In genomic region chr3:64244011-64244942, GRCh38 we compare ENCODE assay signal across 11 cellular contexts. TPM values are rescaled to one million over a fixed set of nuclear protein-coding genes. Genes with fewer than 3 reads are reported as not detected.
DNase-seq lines count a peak whose midpoint lies in the region; FAIRE-seq and TF ChIP-seq lines count a peak whose summit lies in the region.
"Had no signal": no experiment of that assay in that cellular context is flagged by ENCODE, and none has a peak within 500 bp of the region (broad histone marks: within the 10 kb centered on the region; RNA-seq: fewer than 3 reads in every experiment).

No MANE protein-coding gene starts in this region.

- no peak overlapping the region for H4K8ac ChIP-seq in H1 (ENCODE audit: extremely low read depth, insufficient read depth, low read length)

- TF ChIP-seq POLR2A in H1 (IDR thresholded peaks at IDR 0.05; ENCODE audit: control extremely low read depth in 1 of 2, low read depth in 2 of 2, low read length in 2 of 2), result no peak

- no peak overlapping the region for H3K14ac ChIP-seq in H1 (ENCODE audit: insufficient read length)

- no peak overlapping the region for H2AFZ ChIP-seq in H1 (ENCODE audit: low read length)

- no peak overlapping the region for H2BK12ac ChIP-seq in H1 (ENCODE audit: low read depth, low read length)

- no peaks in the 10 kb centered on the region for H3K9me3 Mint-ChIP-seq in activated T-helper 1 cell treated with anti-CD3 and anti-CD28 coated beads, Interleukin-12 subunit alpha, Interleukin-12 subunit beta, Interleukin-2, Interleukin-4 antibody, amounts not matched to agents 30 ng/mL and 10 ng/mL and 1 ng/mL, durations not matched to agents 14 hours and 24 hours and 36 hours

- no peak overlapping the region for H2BK15ac ChIP-seq in H1 (ENCODE audit: low read length)

- DNase-seq in SIG-M5 treated with dmso at 0.1 percent for 504 hours (lab: John Stamatoyannopoulos, UW; ENCODE audit: unreplicated experiment) (peak; percentile 88), SIG-M5 (lab: John Stamatoyannopoulos, UW) (no peak), NCI-H1694 (lab: John Stamatoyannopoulos, UW) (peak; percentile 7), H1 (ENCODE audit: low read depth in 1 of 2, low spot score in 2 of 2) (no peak), urothelium cell line (ENCODE audit: low spot score) (peak; percentile 18), retina (no peak), NCI-H2107 treated with DMSO at 0.1 percent for 48 hours (lab: John Stamatoyannopoulos, UW; ENCODE audit: unreplicated experiment) (no peak)
- no peak for DNase-seq in activated T-helper 1 cell treated with anti-CD3 and anti-CD28 coated beads, Interleukin-12 subunit alpha, Interleukin-12 subunit beta, Interleukin-2, Interleukin-4 antibody, amounts not matched to agents 30 ng/mL and 10 ng/mL and 1 ng/mL, durations not matched to agents 14 hours and 24 hours and 36 hours (ENCODE audit: low spot score)

- no peaks in the 10 kb centered on the region for H3K79me1 ChIP-seq in H1 (ENCODE audit: low read depth, low read length)

- no peak overlapping the region for H3K4me2 ChIP-seq in H1 (ENCODE audit: insufficient read depth in 1 of 2, low read depth in 2 of 2, low read length in 2 of 2)

- H3K27ac ChIP-seq in H1 (ENCODE audit: low read depth, low read length), result no peak overlapping the region
- H3K27ac ChIP-seq: neutrophil had no signal

- no peak overlapping the region for H2BK20ac ChIP-seq in H1 (ENCODE audit: low read length)

- POLR2A ChIA-PET in H1 (lab: Charles Lee; ENCODE audit: partially characterized antibody), result interaction anchor here (0.6 to 1.8 kb wide), 2 partner anchors 10 to 32 kb away, joined by 3 to 5 read pairs; no protein-coding TSS in a partner anchor

- H3K4ac ChIP-seq in H1 (replicated peaks; ENCODE audit: insufficient read length, low read depth, low read length), result no peak overlapping the region

- H2BK5ac ChIP-seq in H1 (ENCODE audit: low read depth, low read length), result no peak overlapping the region

- no peaks in the 10 kb centered on the region for H3K36me3 Mint-ChIP-seq in activated T-helper 1 cell treated with anti-CD3 and anti-CD28 coated beads, Interleukin-12 subunit alpha, Interleukin-12 subunit beta, Interleukin-2, Interleukin-4 antibody, amounts not matched to agents 30 ng/mL and 10 ng/mL and 1 ng/mL, durations not matched to agents 14 hours and 24 hours and 36 hours (ENCODE audit: low read depth)
- H3K36me3 Mint-ChIP-seq: activated naive CD8-positive, alpha-beta T cell; CD14-positive monocyte had no signal

- H3K27ac Mint-ChIP-seq in activated T-helper 1 cell treated with anti-CD3 and anti-CD28 coated beads, Interleukin-12 subunit alpha, Interleukin-12 subunit beta, Interleukin-2, Interleukin-4 antibody, amounts not matched to agents 30 ng/mL and 10 ng/mL and 1 ng/mL, durations not matched to agents 14 hours and 24 hours and 36 hours, result no peak overlapping the region
- H3K27ac Mint-ChIP-seq: activated naive CD8-positive, alpha-beta T cell; CD14-positive monocyte had no signal

- H4K5ac ChIP-seq in H1 (ENCODE audit: insufficient read length, low read depth, low read length), result no peak overlapping the region

- no peaks in the 10 kb centered on the region for H3K9me3 ChIP-seq in H1 (ENCODE audit: insufficient read depth in 2 of 2, low read depth in 1 of 2, low read length in 1 of 2)
- H3K9me3 ChIP-seq: neutrophil had no signal

- no peaks in the 10 kb centered on the region for H3K4me1 Mint-ChIP-seq in activated T-helper 1 cell treated with anti-CD3 and anti-CD28 coated beads, Interleukin-12 subunit alpha, Interleukin-12 subunit beta, Interleukin-2, Interleukin-4 antibody, amounts not matched to agents 30 ng/mL and 10 ng/mL and 1 ng/mL, durations not matched to agents 14 hours and 24 hours and 36 hours (ENCODE audit: low read depth)
- H3K4me1 Mint-ChIP-seq: CD14-positive monocyte had no signal

- H3K9ac ChIP-seq in H1 (replicated peaks in 1 of 4; ENCODE audit: extremely low read depth in 1 of 4, low read depth in 3 of 4, low read length in 3 of 4), result no peak overlapping the region

- H3K4me1 ChIP-seq in H1 (replicated peaks in 1 of 4; ENCODE audit: control insufficient read depth in 3 of 4, insufficient read depth in 4 of 4, low read length in 3 of 4), result no peaks in the 10 kb centered on the region; a peak in 1 of 7 replicates

- no peaks in the 10 kb centered on the region for H3K27me3 Mint-ChIP-seq in activated T-helper 1 cell treated with anti-CD3 and anti-CD28 coated beads, Interleukin-12 subunit alpha, Interleukin-12 subunit beta, Interleukin-2, Interleukin-4 antibody, amounts not matched to agents 30 ng/mL and 10 ng/mL and 1 ng/mL, durations not matched to agents 14 hours and 24 hours and 36 hours (ENCODE audit: insufficient read depth)
- H3K27me3 Mint-ChIP-seq: activated naive CD8-positive, alpha-beta T cell had no signal

- no peak overlapping the region for H3K4me3 ChIP-seq in H1 (ENCODE audit: extremely low read depth in 1 of 4, insufficient read depth in 2 of 4, low read depth in 3 of 4, low read length in 4 of 4)

- no peak overlapping the region for H2AK5ac ChIP-seq in H1 (ENCODE audit: low read depth, low read length)

- H3K23ac ChIP-seq in H1 (ENCODE audit: insufficient read length), result no peak overlapping the region

- no peak overlapping the region for H2BK120ac ChIP-seq in H1 (replicated peaks; ENCODE audit: low read depth, low read length)

- no peaks in the 10 kb centered on the region for H3K27me3 ChIP-seq in H1 (replicated peaks in 1 of 4; ENCODE audit: control insufficient read depth in 3 of 4, extremely low read depth in 1 of 4, insufficient read depth in 3 of 4, low read length in 3 of 4)
- H3K27me3 ChIP-seq: neutrophil had no signal

- peak; percentile 52 for FAIRE-seq in H1 (lab: Jason Lieb, UNC)
- peak; percentile 69 for FAIRE-seq in urothelium cell line (lab: Jason Lieb, UNC)

- intact Hi-C loops in activated T-helper 1 cell treated with anti-CD3 and anti-CD28 coated beads, Interleukin-12 subunit alpha, Interleukin-12 subunit beta, Interleukin-2, Interleukin-4 antibody, amounts not matched to agents 30 ng/mL and 10 ng/mL and 1 ng/mL, durations not matched to agents 14 hours and 24 hours and 36 hours (cut with micrococcal nuclease), result no loop called here

- TF ChIP-seq RAD21 in H1 (IDR thresholded peaks at IDR 0.05 in 1 of 2, conservative IDR thresholded peaks at IDR 0.05 in 1 of 2; ENCODE audit: low read depth in 2 of 2, low read length in 2 of 2), result peak; percentile 38 to 51; a peak in 3 of 4 replicates

- H3K18ac ChIP-seq in H1 (ENCODE audit: extremely low read depth, low read length), result no peak overlapping the region

- CTCF ChIA-PET in H1 (lab: Charles Lee; ENCODE audit: partially characterized antibody), result interaction anchor here (0.7 to 4.4 kb wide), 20 partner anchors 9 to 381 kb away, joined by 3 to 22 read pairs (median 4); partner anchors contain the start of gene PRICKLE2

- no peak overlapping the region for H3K4me3 Mint-ChIP-seq in activated T-helper 1 cell treated with anti-CD3 and anti-CD28 coated beads, Interleukin-12 subunit alpha, Interleukin-12 subunit beta, Interleukin-2, Interleukin-4 antibody, amounts not matched to agents 30 ng/mL and 10 ng/mL and 1 ng/mL, durations not matched to agents 14 hours and 24 hours and 36 hours
- H3K4me3 Mint-ChIP-seq: activated naive CD8-positive, alpha-beta T cell; CD14-positive monocyte had no signal

- H4K91ac ChIP-seq in H1 (replicated peaks; ENCODE audit: insufficient read length, low read length), result no peak overlapping the region

- H3K56ac ChIP-seq in H1 (replicated peaks; ENCODE audit: insufficient read length, low read depth, low read length), result peak overlapping the region; percentile 83

- no peaks in the 10 kb centered on the region for H3K79me2 ChIP-seq in H1 (ENCODE audit: control insufficient read depth in 1 of 2, insufficient read depth in 2 of 2, low read length in 2 of 2)

- TF ChIP-seq CTCF in H1 (IDR thresholded peaks at IDR 0.05; ENCODE audit: control extremely low read depth in 1 of 3, insufficient read depth in 1 of 3, low read depth in 1 of 3, low read length in 3 of 3), result peak in 2 of 3 experiments; percentile 61 to 93; a peak in 3 of 4 replicates

- TF ChIP-seq EP300 in H1 (IDR thresholded peaks at IDR 0.05; ENCODE audit: borderline replicate concordance in 1 of 2, low read depth in 2 of 2, low read length in 2 of 2), result no peak

- no peaks in the 10 kb centered on the region for H3K36me3 ChIP-seq in H1 (ENCODE audit: control insufficient read depth in 2 of 4, insufficient read depth in 4 of 4, low read length in 3 of 4)
- H3K36me3 ChIP-seq: neutrophil had no signal

- WGBS in H1 (ENCODE audit: extremely low coverage in 1 of 2, insufficient coverage in 1 of 2, insufficient read length in 1 of 2, insufficient replicate concordance in 2 of 2, low coverage in 1 of 2, low lambda C conversion rate in 2 of 2, missing lambda C conversion rate in 1 of 2), 2 experiments, result 80% methylated on average over 9 of the region's 9 CpGs; no CpG with 5 or more reads in 1 of the 2 experiments

- H3K23me2 ChIP-seq in H1 (ENCODE audit: low read depth, low read length), result no peaks in the 10 kb centered on the region; the same call in 1 of the 2 replicates

- peaks cover 0 to 1% of the 10 kb centered on the region in 2 experiments for H4K20me1 ChIP-seq in H1 (replicated peaks in 1 of 2; ENCODE audit: control insufficient read depth in 1 of 2, insufficient read depth in 2 of 2, low read length in 2 of 2)

TF ChIP-seq in H1, 55 proteins besides CTCF, POLR2A, EP300 and RAD21 (continues in another document):
- no peak for TF ChIP-seq SP1 (IDR thresholded peaks at IDR 0.05; ENCODE audit: low read depth, low read length)
- no peak for TF ChIP-seq NANOG (IDR thresholded peaks at IDR 0.05; ENCODE audit: insufficient read depth, low read depth, low read length, poor library complexity, severe bottlenecking)

RNA-seq across cellular contexts. Expression of gene PRICKLE2, which starts 19.0 kb away (rescaled TPM):
- total RNA-seq in H1 (2021; fragmentation: NEBNext Ultra II Directional; extraction: Animal tissue kit (Norgen Biotek cat#: 25700)), result 8.0 and 8.9 TPM in 2 replicates
- polyA plus RNA-seq in H1 (2011; rRNA removed), result 2.9 and 3.7 TPM in 2 replicates
- 2.8 TPM for polyA plus RNA-seq in H1 (2011; cell fraction: cytosol; rRNA removed)
- polyA plus RNA-seq in H1 (2011; cell fraction: nucleus; rRNA removed), result 5.6 TPM
- polyA plus RNA-seq in H1 (2012, experiment 1 of 2), result 2.4 to 2.9 TPM (median 2.7 TPM) in 4 replicates
- 0.22 TPM for polyA plus RNA-seq in H1 (2012, experiment 2 of 2)
- polyA plus RNA-seq in H1 (2013, experiment 1 of 2), result 1.6 TPM
- polyA plus RNA-seq in H1 (2013, experiment 2 of 2), result 1.8 TPM
- 11.8 and 13.0 TPM in 2 replicates for polyA minus RNA-seq in H1 (2011; rRNA and poly(A)+ RNA removed)
- polyA minus RNA-seq in H1 (2011; cell fraction: cytosol; rRNA and poly(A)+ RNA removed), result 6.1 TPM
- polyA minus RNA-seq in H1 (2011; cell fraction: nucleus; rRNA and poly(A)+ RNA removed), result 17.2 TPM
- not detected in 2 replicates for total RNA-seq in activated T-helper 1 cell treated with anti-CD3 and anti-CD28 coated beads, Interleukin-12 subunit alpha, Interleukin-12 subunit beta, Interleukin-2, Interleukin-4 antibody, amounts not matched to agents 30 ng/mL and 10 ng/mL and 1 ng/mL, durations not matched to agents 14 hours and 24 hours and 36 hours
- polyA plus RNA-seq: CD14-positive monocyte had no signal

Comparison
In these comparisons a context has a peak if more than half of its experiments do, and no peak if none do; other contexts are left out.
1. DNase-seq: peak in SIG-M5 treated with dmso at 0.1 percent for 504 hours (single experiment), NCI-H1694 (single experiment) and urothelium cell line (single experiment); none in SIG-M5 (single experiment), H1 (0 of 2), activated T-helper 1 cell treated with anti-CD3 and anti-CD28 coated beads, Interleukin-12 subunit alpha, Interleukin-12 subunit beta, Interleukin-2, Interleukin-4 antibody, amounts not matched to agents 30 ng/mL and 10 ng/mL and 1 ng/mL, durations not matched to agents 14 hours and 24 hours and 36 hours (single experiment), retina (single experiment) and NCI-H2107 treated with DMSO at 0.1 percent for 48 hours (single experiment).